Comparison of ENCODE assay signal across 10 cellular contexts in the genomic region with DNA sequence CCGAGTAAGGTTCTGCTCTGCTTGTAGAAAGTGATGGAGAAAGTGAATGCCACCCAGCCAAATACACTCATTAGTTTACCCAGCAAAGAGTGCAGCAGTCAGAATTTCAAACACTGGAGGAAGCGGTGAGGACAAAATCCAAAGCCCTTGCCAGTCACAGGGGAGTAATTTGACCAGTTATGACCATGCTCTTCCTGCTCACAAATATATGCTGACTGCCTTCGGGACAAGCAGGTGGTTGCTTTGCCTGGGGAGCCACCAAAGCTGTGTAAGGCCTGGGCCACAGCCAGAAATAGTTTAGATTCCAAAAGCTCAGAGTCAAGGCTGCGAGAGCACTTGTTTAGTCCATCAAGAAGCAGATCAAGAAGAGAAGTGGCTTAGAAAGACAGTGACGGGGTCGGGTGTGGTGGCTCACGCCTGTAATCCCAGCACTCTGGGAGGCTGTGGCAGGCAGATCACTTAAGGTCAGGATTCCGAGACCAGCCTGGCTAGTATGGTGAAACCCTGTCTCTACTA. TPM values are rescaled to one million over a fixed set of nuclear protein-coding genes. Genes with fewer than 3 reads are reported as not detected.
A peak's percentile ranks its signal among the peaks of the same experiment; 100 is the strongest.
DNase-seq lines count a peak whose midpoint lies in the region; ATAC-seq lines count a peak whose summit lies in the region.
"Had no signal": no experiment of that assay in that cellular context is flagged by ENCODE, and none has a peak within 500 bp of the region (broad histone marks: within the 10 kb centered on the region; RNA-seq: fewer than 3 reads in every experiment).

No MANE protein-coding gene starts in this region.

- ATAC-seq in GM18907 (IDR thresholded peaks at IDR 0.05; ENCODE audit: unreplicated experiment) (no peak), GM18520 (IDR thresholded peaks at IDR 0.05; ENCODE audit: unreplicated experiment) (no peak)
- ATAC-seq: naive thymus-derived CD4-positive, alpha-beta T cell had no signal

- DNase-seq in DMS153 (lab: John Stamatoyannopoulos, UW) = peak; percentile 78
- DNase-seq in NCI-H226 = peak; percentile 77
- peak; percentile 83 for DNase-seq in dermis blood vessel endothelial cell
- peak; percentile 61 for DNase-seq in non-pigmented ciliary epithelial cell (ENCODE audit: low read depth)
- DNase-seq in retina = no peak
- no peak for DNase-seq in activated CD8-positive, alpha-beta memory T cell treated with anti-CD3 and anti-CD28 coated beads for 24 hours
- DNase-seq: amniotic stem cell had no signal

RNA-seq across cellular contexts. Expression of gene ATP13A3, which starts 51.0 kb away (rescaled TPM):
- 145 and 196 TPM in 2 replicates for total RNA-seq in dermis blood vessel endothelial cell

Comparison
In these comparisons a context has a peak if more than half of its experiments do, and no peak if none do; other contexts are left out.
1. DNase-seq: peak in DMS153 (single experiment), NCI-H226 (single experiment), dermis blood vessel endothelial cell (single experiment) and non-pigmented ciliary epithelial cell (single experiment); none in retina (single experiment) and activated CD8-positive, alpha-beta memory T cell treated with anti-CD3 and anti-CD28 coated beads for 24 hours (single experiment).